2 cellular contexts compared by ENCODE assay signal in the genomic region with DNA sequence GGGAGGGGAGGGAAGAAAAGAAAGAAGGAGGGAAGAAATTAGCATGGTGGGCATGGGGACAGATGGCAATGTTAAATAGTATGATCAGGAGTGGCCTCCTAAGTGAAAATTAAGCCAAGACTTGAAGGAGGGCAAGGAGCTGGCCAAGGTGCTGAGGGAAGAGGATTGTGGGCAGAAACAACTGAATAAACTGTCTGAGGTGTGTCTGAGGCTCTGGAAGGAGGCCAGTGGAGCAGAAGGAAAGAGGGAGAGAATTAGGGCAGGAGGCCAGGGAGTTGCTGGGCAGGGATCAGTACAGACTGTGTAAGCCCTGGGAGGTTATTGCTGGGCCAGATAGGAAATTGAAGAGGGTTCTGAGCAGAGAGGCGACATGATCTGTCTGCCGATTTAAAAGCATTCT.
TF ChIP-seq lines count a peak whose summit lies in the region.

No MANE protein-coding gene starts in this region.

TF ChIP-seq in SK-N-SH, 30 proteins besides CTCF, POLR2A, EP300 and RAD21 (continued from another document):
- TF ChIP-seq, protein P1, sequence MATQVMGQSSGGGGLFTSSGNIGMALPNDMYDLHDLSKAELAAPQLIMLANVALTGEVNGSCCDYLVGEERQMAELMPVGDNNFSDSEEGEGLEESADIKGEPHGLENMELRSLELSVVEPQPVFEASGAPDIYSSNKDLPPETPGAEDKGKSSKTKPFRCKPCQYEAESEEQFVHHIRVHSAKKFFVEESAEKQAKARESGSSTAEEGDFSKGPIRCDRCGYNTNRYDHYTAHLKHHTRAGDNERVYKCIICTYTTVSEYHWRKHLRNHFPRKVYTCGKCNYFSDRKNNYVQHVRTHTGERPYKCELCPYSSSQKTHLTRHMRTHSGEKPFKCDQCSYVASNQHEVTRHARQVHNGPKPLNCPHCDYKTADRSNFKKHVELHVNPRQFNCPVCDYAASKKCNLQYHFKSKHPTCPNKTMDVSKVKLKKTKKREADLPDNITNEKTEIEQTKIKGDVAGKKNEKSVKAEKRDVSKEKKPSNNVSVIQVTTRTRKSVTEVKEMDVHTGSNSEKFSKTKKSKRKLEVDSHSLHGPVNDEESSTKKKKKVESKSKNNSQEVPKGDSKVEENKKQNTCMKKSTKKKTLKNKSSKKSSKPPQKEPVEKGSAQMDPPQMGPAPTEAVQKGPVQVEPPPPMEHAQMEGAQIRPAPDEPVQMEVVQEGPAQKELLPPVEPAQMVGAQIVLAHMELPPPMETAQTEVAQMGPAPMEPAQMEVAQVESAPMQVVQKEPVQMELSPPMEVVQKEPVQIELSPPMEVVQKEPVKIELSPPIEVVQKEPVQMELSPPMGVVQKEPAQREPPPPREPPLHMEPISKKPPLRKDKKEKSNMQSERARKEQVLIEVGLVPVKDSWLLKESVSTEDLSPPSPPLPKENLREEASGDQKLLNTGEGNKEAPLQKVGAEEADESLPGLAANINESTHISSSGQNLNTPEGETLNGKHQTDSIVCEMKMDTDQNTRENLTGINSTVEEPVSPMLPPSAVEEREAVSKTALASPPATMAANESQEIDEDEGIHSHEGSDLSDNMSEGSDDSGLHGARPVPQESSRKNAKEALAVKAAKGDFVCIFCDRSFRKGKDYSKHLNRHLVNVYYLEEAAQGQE (IDR thresholded peaks at IDR 0.05; ENCODE audit: low read depth, low read length) = peak; percentile 97

TF ChIP-seq in SK-N-SH treated with all-trans-retinoic acid at 6 μM for 48 hours, 23 proteins besides CTCF, POLR2A, EP300 and RAD21 (continued from another document):
- TF ChIP-seq, protein P2, sequence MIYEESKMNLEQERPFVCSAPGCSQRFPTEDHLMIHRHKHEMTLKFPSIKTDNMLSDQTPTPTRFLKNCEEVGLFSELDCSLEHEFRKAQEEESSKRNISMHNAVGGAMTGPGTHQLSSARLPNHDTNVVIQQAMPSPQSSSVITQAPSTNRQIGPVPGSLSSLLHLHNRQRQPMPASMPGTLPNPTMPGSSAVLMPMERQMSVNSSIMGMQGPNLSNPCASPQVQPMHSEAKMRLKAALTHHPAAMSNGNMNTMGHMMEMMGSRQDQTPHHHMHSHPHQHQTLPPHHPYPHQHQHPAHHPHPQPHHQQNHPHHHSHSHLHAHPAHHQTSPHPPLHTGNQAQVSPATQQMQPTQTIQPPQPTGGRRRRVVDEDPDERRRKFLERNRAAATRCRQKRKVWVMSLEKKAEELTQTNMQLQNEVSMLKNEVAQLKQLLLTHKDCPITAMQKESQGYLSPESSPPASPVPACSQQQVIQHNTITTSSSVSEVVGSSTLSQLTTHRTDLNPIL (CRISPR knock-in tag; IDR thresholded peaks at IDR 0.05; ENCODE audit: low read depth) = no peak
- TF ChIP-seq ISL1 (CRISPR knock-in tag; IDR thresholded peaks at IDR 0.05) = no peak
- no peak for TF ChIP-seq TCF4 (CRISPR knock-in tag; IDR thresholded peaks at IDR 0.05; ENCODE audit: borderline replicate concordance)
- TF ChIP-seq OSR1 (CRISPR knock-in tag; IDR thresholded peaks at IDR 0.05) = no peak
- no peak for TF ChIP-seq SNAI2 (CRISPR knock-in tag; IDR thresholded peaks at IDR 0.05)
- TF ChIP-seq, protein P3, sequence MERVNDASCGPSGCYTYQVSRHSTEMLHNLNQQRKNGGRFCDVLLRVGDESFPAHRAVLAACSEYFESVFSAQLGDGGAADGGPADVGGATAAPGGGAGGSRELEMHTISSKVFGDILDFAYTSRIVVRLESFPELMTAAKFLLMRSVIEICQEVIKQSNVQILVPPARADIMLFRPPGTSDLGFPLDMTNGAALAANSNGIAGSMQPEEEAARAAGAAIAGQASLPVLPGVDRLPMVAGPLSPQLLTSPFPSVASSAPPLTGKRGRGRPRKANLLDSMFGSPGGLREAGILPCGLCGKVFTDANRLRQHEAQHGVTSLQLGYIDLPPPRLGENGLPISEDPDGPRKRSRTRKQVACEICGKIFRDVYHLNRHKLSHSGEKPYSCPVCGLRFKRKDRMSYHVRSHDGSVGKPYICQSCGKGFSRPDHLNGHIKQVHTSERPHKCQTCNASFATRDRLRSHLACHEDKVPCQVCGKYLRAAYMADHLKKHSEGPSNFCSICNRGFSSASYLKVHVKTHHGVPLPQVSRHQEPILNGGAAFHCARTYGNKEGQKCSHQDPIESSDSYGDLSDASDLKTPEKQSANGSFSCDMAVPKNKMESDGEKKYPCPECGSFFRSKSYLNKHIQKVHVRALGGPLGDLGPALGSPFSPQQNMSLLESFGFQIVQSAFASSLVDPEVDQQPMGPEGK (CRISPR knock-in tag; IDR thresholded peaks at IDR 0.05; ENCODE audit: borderline replicate concordance) = no peak
